In the genomic region with DNA sequence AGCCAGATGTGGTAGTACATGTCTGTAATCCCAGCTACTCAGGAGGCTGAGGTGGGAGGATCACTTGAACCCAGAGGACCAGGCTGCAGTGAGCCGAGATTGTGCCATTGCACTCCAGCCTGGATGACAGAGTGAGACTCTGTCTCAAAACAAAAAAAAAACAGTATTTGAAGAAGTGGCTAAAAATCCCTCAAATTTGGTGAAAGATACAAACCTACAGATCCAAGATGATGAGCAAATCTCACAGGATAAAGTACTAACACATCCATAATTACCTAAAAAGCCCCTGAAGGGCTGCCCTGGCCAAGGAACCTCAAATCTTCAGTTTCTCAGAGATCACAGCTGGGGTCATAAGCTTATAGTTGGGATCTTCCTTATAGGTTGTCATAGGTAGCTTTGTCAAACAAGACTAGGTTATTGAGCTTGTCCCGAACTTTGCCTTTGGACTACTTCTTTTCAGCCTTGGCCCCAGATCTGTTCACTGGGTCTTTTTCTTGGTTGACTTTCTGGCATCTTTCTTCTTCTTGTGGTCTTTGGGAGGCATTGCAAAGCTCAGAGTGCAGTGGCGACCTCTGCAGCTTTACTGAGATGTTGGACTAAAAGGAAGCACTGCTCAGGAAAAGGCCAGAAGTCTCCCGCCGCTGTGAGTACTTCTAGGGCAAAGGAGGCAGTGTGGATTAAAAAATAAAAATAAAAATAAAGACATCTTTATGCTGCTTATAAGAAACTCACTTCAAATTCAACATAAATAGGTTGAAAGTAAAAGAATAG, we compare ENCODE assay signal across 37 cellular contexts. TPM values are rescaled to one million over a fixed set of nuclear protein-coding genes. Genes with fewer than 3 reads are reported as not detected.
DNase-seq lines count a peak whose midpoint lies in the region; ATAC-seq and TF ChIP-seq lines count a peak whose summit lies in the region.
"Had no signal": no experiment of that assay in that cellular context is flagged by ENCODE, and none has a peak within 500 bp of the region (broad histone marks: within the 10 kb centered on the region; RNA-seq: fewer than 3 reads in every experiment).

No MANE protein-coding gene starts in this region.

- peak overlapping the region; percentile 4 for H3K27ac Mint-ChIP-seq in activated T-cell treated with anti-CD3 and anti-CD28 coated beads, Interleukin-2, amount 50 U/mL, for 24 hours
- no peak overlapping the region for H3K27ac Mint-ChIP-seq in neural progenitor cell
- H3K27ac Mint-ChIP-seq: activated CD4-positive, alpha-beta memory T cell treated with anti-CD3 and anti-CD28 coated beads for 36 hours; CD8-positive, alpha-beta T cell; HFFc6; progenitor cell of endocrine pancreas; stimulated activated naive B cell treated with anti-CD40 and anti-IgM and Interleukin-4, amounts not matched to agents 10 μg/mL and 1 μg/mL and 100 μg/mL, for 72 hours had no signal

- H3K4me3 Mint-ChIP-seq in activated T-cell treated with anti-CD3 and anti-CD28 coated beads, Interleukin-2, amount 50 U/mL, for 24 hours: no peak overlapping the region
- H3K4me3 Mint-ChIP-seq in neural progenitor cell: no peak overlapping the region
- H3K4me3 Mint-ChIP-seq: activated CD4-positive, alpha-beta memory T cell treated with anti-CD3 and anti-CD28 coated beads for 36 hours; brain; CD8-positive, alpha-beta T cell; HFFc6; stimulated activated naive B cell treated with anti-CD40 and anti-IgM and Interleukin-4, amounts not matched to agents 10 μg/mL and 1 μg/mL and 100 μg/mL, for 72 hours had no signal

- POLR2A ChIA-PET in OCI-LY7 (lab: Charles Lee): interaction anchor here (0.6 to 1.1 kb wide), 2 partner anchors 27 to 215 kb away, joined by 3 read pairs; no protein-coding TSS in a partner anchor

- H3K4me1 Mint-ChIP-seq in activated T-cell treated with anti-CD3 and anti-CD28 coated beads, Interleukin-2, amount 50 U/mL, for 24 hours (ENCODE audit: low read depth): peaks cover 29% of the 10 kb centered on the region
- H3K4me1 Mint-ChIP-seq in neural progenitor cell: no peaks in the 10 kb centered on the region
- H3K4me1 Mint-ChIP-seq: brain; stimulated activated naive B cell treated with anti-CD40 and anti-IgM and Interleukin-4, amounts not matched to agents 10 μg/mL and 1 μg/mL and 100 μg/mL, for 72 hours had no signal

- no peaks in the 10 kb centered on the region for H4K20me1 ChIP-seq in OCI-LY7 (ENCODE audit: insufficient read depth, low read length)
- H4K20me1 ChIP-seq in neural progenitor cell (ENCODE audit: low read depth): no peaks in the 10 kb centered on the region

- no peaks in the 10 kb centered on the region for H3K4me1 ChIP-seq in OCI-LY7 (ENCODE audit: insufficient read depth, low read length, poor library complexity, severe bottlenecking)
- H3K4me1 ChIP-seq in neural progenitor cell: no peaks in the 10 kb centered on the region
- H3K4me1 ChIP-seq: adrenal gland, gastrocnemius medialis, testis had no signal

- H3K36me3 ChIP-seq in OCI-LY7 (ENCODE audit: insufficient read depth, low read length) (peaks cover 78% of the 10 kb centered on the region), neural progenitor cell (no peaks in the 10 kb centered on the region)

- H3K27me3 Mint-ChIP-seq in activated T-cell treated with anti-CD3 and anti-CD28 coated beads, Interleukin-2, amount 50 U/mL, for 24 hours: no peaks in the 10 kb centered on the region
- H3K27me3 Mint-ChIP-seq in neural progenitor cell (ENCODE audit: insufficient read depth, low read depth): no peaks in the 10 kb centered on the region
- H3K27me3 Mint-ChIP-seq: activated CD4-positive, alpha-beta memory T cell treated with anti-CD3 and anti-CD28 coated beads for 36 hours; brain; progenitor cell of endocrine pancreas; stimulated activated naive B cell treated with anti-CD40 and anti-IgM and Interleukin-4, amounts not matched to agents 10 μg/mL and 1 μg/mL and 100 μg/mL, for 72 hours had no signal

- no peak overlapping the region for H3K9ac ChIP-seq in neural progenitor cell

- H3K9me3 ChIP-seq in OCI-LY7 (ENCODE audit: low read length) (no peaks in the 10 kb centered on the region), neural progenitor cell (ENCODE audit: low read depth) (no peaks in the 10 kb centered on the region)
- H3K9me3 ChIP-seq: adrenal gland, gastrocnemius medialis, testis had no signal

- H3K9me3 Mint-ChIP-seq in activated T-cell treated with anti-CD3 and anti-CD28 coated beads, Interleukin-2, amount 50 U/mL, for 24 hours: no peaks in the 10 kb centered on the region
- peaks cover 6% of the 10 kb centered on the region for H3K9me3 Mint-ChIP-seq in neural progenitor cell
- H3K9me3 Mint-ChIP-seq: activated CD4-positive, alpha-beta memory T cell treated with anti-CD3 and anti-CD28 coated beads for 36 hours; CD8-positive, alpha-beta T cell; HFFc6; immature natural killer cell; stimulated activated naive B cell treated with anti-CD40 and anti-IgM and Interleukin-4, amounts not matched to agents 10 μg/mL and 1 μg/mL and 100 μg/mL, for 72 hours had no signal

- H3K27me3 ChIP-seq in neural progenitor cell: no peaks in the 10 kb centered on the region
- H3K27me3 ChIP-seq: adrenal gland, gastrocnemius medialis, hepatocyte, testis had no signal

- CTCF ChIA-PET in OCI-LY7 (lab: Charles Lee; ENCODE audit: unreplicated experiment): no interaction called here

- no peaks in the 10 kb centered on the region for H3K9me2 ChIP-seq in OCI-LY7 (ENCODE audit: insufficient read depth, low read length)

- H3K79me2 ChIP-seq in OCI-LY7 (ENCODE audit: insufficient read depth, low read depth, low read length) (no peaks in the 10 kb centered on the region), neural progenitor cell (ENCODE audit: low read depth) (no peaks in the 10 kb centered on the region)
- H3K79me2 ChIP-seq: hepatocyte had no signal

- BruUV-seq in OCI-LY7 (replicated peaks; lab: Mats Ljungman, UMichigan): no TSS peak

- peak; percentile 27; the same call in 1 of the 2 replicates for TF ChIP-seq CTCF in OCI-LY7 (conservative IDR thresholded peaks at IDR 0.05; ENCODE audit: low read length)
- TF ChIP-seq CTCF in choroid plexus epithelial cell (conservative IDR thresholded peaks at IDR 0.05; ENCODE audit: low read depth, low read length): peak; percentile 27
- TF ChIP-seq CTCF in neural progenitor cell (IDR thresholded peaks at IDR 0.05): no peak

- H3K4me2 ChIP-seq in OCI-LY7 (ENCODE audit: low read length) (no peak overlapping the region), neural progenitor cell (no peak overlapping the region)
- H3K4me2 ChIP-seq: hepatocyte had no signal

- no peak overlapping the region for H2AFZ ChIP-seq in OCI-LY7 (ENCODE audit: low read length)
- H2AFZ ChIP-seq in neural progenitor cell (replicated peaks): no peak overlapping the region
- H2AFZ ChIP-seq: hepatocyte had no signal

- DNase-seq in activated T-cell treated with anti-CD3 and anti-CD28 coated beads, Interleukin-2, amount 50 U/mL, for 24 hours: no peak
- DNase-seq in activated T-cell treated with anti-CD3 and anti-CD28 coated beads, Interleukin-2, amount 50 U/mL, for 48 hours: no peak
- DNase-seq in OCI-LY7 (ENCODE audit: low spot score) (no peak), choroid plexus epithelial cell (ENCODE audit: low read depth) (peak; percentile 46), neural progenitor cell (ENCODE audit: low spot score) (peak; percentile 6), HUDEP-2 (lab: John Stamatoyannopoulos, UW; ENCODE audit: unreplicated experiment in 76 of 76) (no peak), NCI-H128 (lab: John Stamatoyannopoulos, UW; ENCODE audit: unreplicated experiment) (no peak)
- DNase-seq: activated CD4-positive, alpha-beta memory T cell treated with anti-CD3 and anti-CD28 coated beads for 36 hours; activated CD4-positive, CD25-positive, alpha-beta regulatory T cell; activated effector memory CD4-positive, alpha-beta T cell treated with anti-CD3 and anti-CD28 coated beads, Interleukin-2, amount 50 U/mL, for 16 hours; activated T-cell treated with anti-CD3 and anti-CD28 coated beads for 4 hours; adrenal gland; AML-193; CD8-positive, alpha-beta T cell; effector CD8-positive, alpha-beta T cell; EL; gastrocnemius medialis; HFFc6; immature natural killer cell; KBM-7; left colon; MM.1S; NCI-H1417; NCI-H2081 treated with DMSO at 0.1 percent for 48 hours; NCI-H226; NCI-H774; RPMI8226; stimulated activated CD4-positive, alpha-beta T cell treated with anti-CD3 and anti-CD28 coated beads, Interleukin-12 subunit alpha, Interleukin-12 subunit beta, amount 100 ng/mL, for 4 hours; stimulated activated CD4-positive, alpha-beta T cell treated with anti-CD3 and anti-CD28 coated beads, Interleukin-4, amount 100 ng/mL, for 4 hours; stimulated activated naive B cell treated with anti-CD40 and anti-IgM and Interleukin-4, amounts not matched to agents 10 μg/mL and 1 μg/mL and 100 μg/mL, for 72 hours; T-helper 1 cell; testis had no signal

- ATAC-seq in HG03039 (IDR thresholded peaks at IDR 0.05; ENCODE audit: unreplicated experiment): no peak
- ATAC-seq: CD8-positive, alpha-beta T cell; gastrocnemius medialis; left colon; sciatic nerve; stimulated activated naive B cell treated with anti-CD40 and anti-IgM and Interleukin-4, amounts not matched to agents 10 μg/mL and 1 μg/mL and 100 μg/mL, for 72 hours had no signal

- intact Hi-C loops in OCI-LY7 (cut with micrococcal nuclease; ENCODE audit: unreplicated experiment): no loop called here

- H3K4me3 ChIP-seq in OCI-LY7 (ENCODE audit: low read depth, low read length, poor library complexity, severe bottlenecking) (no peak overlapping the region), choroid plexus epithelial cell (ENCODE audit: low read depth, low read length) (no peak overlapping the region), neural progenitor cell (no peak overlapping the region)
- H3K4me3 ChIP-seq: adrenal gland, gastrocnemius medialis, hepatocyte, testis had no signal

- H3K27ac ChIP-seq in OCI-LY7 (ENCODE audit: low read depth, low read length, poor library complexity, severe bottlenecking) (no peak overlapping the region), neural progenitor cell (no peak overlapping the region)
- H3K27ac ChIP-seq: adrenal gland, gastrocnemius medialis, hepatocyte, testis had no signal

- peaks cover 81% of the 10 kb centered on the region for H3K36me3 Mint-ChIP-seq in activated T-cell treated with anti-CD3 and anti-CD28 coated beads, Interleukin-2, amount 50 U/mL, for 24 hours (ENCODE audit: low read depth)
- H3K36me3 Mint-ChIP-seq in neural progenitor cell: peaks cover 22% of the 10 kb centered on the region

- peaks cover 4% of the 10 kb centered on the region for H3F3A ChIP-seq in neural progenitor cell (ENCODE audit: low read depth)

RNA-seq across cellular contexts. Expression of a gene that starts 28.6 kb away (rescaled TPM):
- total RNA-seq in OCI-LY7 (2014; rRNA removed; shearing (Covaris generic)): 39.4 and 39.5 TPM in 2 replicates
- 71.0 and 81.4 TPM in 2 replicates for total RNA-seq in OCI-LY7 (2022)
- 93.5 and 147 TPM in 2 replicates for total RNA-seq in neural progenitor cell (ENCODE audit: low replicate concordance)

RNA-seq across cellular contexts. Expression of a gene that starts 34.3 kb away (rescaled TPM):
- 215 and 221 TPM in 2 replicates for total RNA-seq in OCI-LY7 (2014; rRNA removed; shearing (Covaris generic))
- 223 and 231 TPM in 2 replicates for total RNA-seq in OCI-LY7 (2022)
- 134 and 203 TPM in 2 replicates for total RNA-seq in neural progenitor cell (ENCODE audit: low replicate concordance)

RNA-seq across cellular contexts. Expression of a gene that starts 52.4 kb away (rescaled TPM):
- 32.5 and 33.4 TPM in 2 replicates for total RNA-seq in OCI-LY7 (2014; rRNA removed; shearing (Covaris generic))
- 47.3 and 48.1 TPM in 2 replicates for total RNA-seq in OCI-LY7 (2022)
- 7.7 and 17.4 TPM in 2 replicates for total RNA-seq in neural progenitor cell (ENCODE audit: low replicate concordance)

Comparison
In these comparisons a context has a peak if more than half of its experiments do, and no peak if none do; other contexts are left out.
1. DNase-seq: peak in choroid plexus epithelial cell (single experiment) and neural progenitor cell (single experiment); none in activated T-cell treated with anti-CD3 and anti-CD28 coated beads, Interleukin-2, amount 50 U/mL, for 24 hours (single experiment), activated T-cell treated with anti-CD3 and anti-CD28 coated beads, Interleukin-2, amount 50 U/mL, for 48 hours (0 of 2), OCI-LY7 (single experiment), HUDEP-2 (0 of 76) and NCI-H128 (single experiment).